ENCODE assay signal across 8 cellular contexts in the genomic region with DNA sequence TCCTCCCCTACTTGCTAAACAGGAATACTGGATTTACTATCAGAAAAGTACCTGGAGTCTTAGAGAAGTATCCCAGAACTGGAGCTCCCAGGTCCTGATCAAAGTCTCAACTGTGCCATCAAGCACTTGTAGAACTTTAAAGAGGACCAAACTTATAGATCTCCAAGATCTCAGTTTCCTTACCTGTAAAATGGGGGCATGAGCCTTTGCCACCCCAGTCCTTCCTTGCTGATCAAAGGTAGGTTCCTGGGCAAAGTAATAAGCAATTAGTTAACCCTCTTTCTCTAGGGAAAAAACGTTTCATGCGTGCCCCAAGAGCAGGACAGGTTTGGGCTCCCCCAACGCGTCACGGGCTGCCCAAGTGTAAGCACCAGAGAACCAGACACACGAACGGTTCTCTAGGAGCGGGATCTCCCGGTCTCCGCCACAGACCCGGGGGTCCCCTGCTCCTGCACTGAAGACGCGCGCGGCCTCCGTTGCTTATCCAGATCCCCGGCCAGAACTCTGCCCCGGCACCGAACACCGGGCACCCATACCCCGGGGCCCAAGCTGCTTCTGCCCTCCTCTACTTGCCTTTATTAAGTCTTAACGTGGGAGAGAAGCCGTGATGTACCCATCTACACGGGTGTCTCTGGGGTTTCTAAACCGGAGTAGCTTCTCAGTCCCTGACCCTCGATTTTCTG. TPM values are rescaled to one million over a fixed set of nuclear protein-coding genes. Genes with fewer than 3 reads are reported as not detected.
DNase-seq lines count a peak whose midpoint lies in the region; ATAC-seq and TF ChIP-seq lines count a peak whose summit lies in the region.

No MANE protein-coding gene starts in this region.

- no peaks in the 10 kb centered on the region for H3K27me3 ChIP-seq in PC-9 (ENCODE audit: insufficient read depth, low read depth)

- ATAC-seq in GM18873 (IDR thresholded peaks at IDR 0.05; ENCODE audit: low FRiP score, unreplicated experiment) = no peak

- H3K9me3 ChIP-seq in PC-9 (ENCODE audit: insufficient read depth, low read depth) = no peaks in the 10 kb centered on the region

- no peaks in the 10 kb centered on the region for H3K4me1 ChIP-seq in PC-9 (replicated peaks; ENCODE audit: insufficient read depth)

- H3K27ac ChIP-seq in PC-9 = no peak overlapping the region

- H2AFZ ChIP-seq in PC-9 = no peak overlapping the region

- POLR2A ChIA-PET in activated CD4-positive, alpha-beta T cell treated with anti-CD3 and anti-CD28 coated beads, Interleukin-2, amount 10 ng/mL, durations not matched to agents 7 days and 5 days (lab: Charles Lee) = no interaction called here
- POLR2A ChIA-PET in PC-9 (lab: Charles Lee; ENCODE audit: unreplicated experiment) = no interaction called here

- no peaks in the 10 kb centered on the region for H3K36me3 Mint-ChIP-seq in activated CD4-positive, alpha-beta T cell treated with anti-CD3 and anti-CD28 coated beads, Interleukin-2, amount 10 ng/mL, durations not matched to agents 7 days and 5 days (ENCODE audit: low read depth)
- peaks cover 17% of the 10 kb centered on the region for H3K36me3 Mint-ChIP-seq in nephron progenitor cell (ENCODE audit: low read depth)

- intact Hi-C loops in PC-9 (cut with micrococcal nuclease; ENCODE audit: unreplicated experiment) = no loop called here

- H4K20me1 ChIP-seq in PC-9 (ENCODE audit: insufficient read depth) = no peaks in the 10 kb centered on the region

- no peak overlapping the region for H3K27ac Mint-ChIP-seq in activated CD4-positive, alpha-beta T cell treated with anti-CD3 and anti-CD28 coated beads, Interleukin-2, amount 10 ng/mL, durations not matched to agents 7 days and 5 days
- peak overlapping the region; percentile 97 for H3K27ac Mint-ChIP-seq in nephron progenitor cell

- H3K27me3 Mint-ChIP-seq in activated CD4-positive, alpha-beta T cell treated with anti-CD3 and anti-CD28 coated beads, Interleukin-2, amount 10 ng/mL, durations not matched to agents 7 days and 5 days = peaks cover 38% of the 10 kb centered on the region
- peaks cover 7% of the 10 kb centered on the region for H3K27me3 Mint-ChIP-seq in nephron progenitor cell (ENCODE audit: low read depth, poor library complexity)

- peak overlapping the region; percentile 28; the same call in 1 of the 2 replicates for H3K4me2 ChIP-seq in PC-9

- TF ChIP-seq CTCF in PC-9 (conservative IDR thresholded peaks at IDR 0.05) = no peak
- TF ChIP-seq CTCF in nephron progenitor cell (IDR thresholded peaks at IDR 0.05) = no peak

- DNase-seq in activated CD4-positive, alpha-beta T cell treated with anti-CD3 and anti-CD28 coated beads, Interleukin-2, amount 10 ng/mL, durations not matched to agents 7 days and 5 days = no peak
- no peak for DNase-seq in activated CD4-positive, alpha-beta T cell treated with anti-CD3 and anti-CD28 coated beads for 1 hour
- DNase-seq in PC-9 = no peak
- DNase-seq in fibroblast of gingiva (ENCODE audit: low read depth) = peak; percentile 14
- DNase-seq in nephron progenitor cell = peak; percentile 52
- no peak for DNase-seq in medulla oblongata (ENCODE audit: extremely low spot score)
- DNase-seq in stimulated activated CD4-positive, alpha-beta T cell treated with anti-CD3 and anti-CD28 coated beads, Interleukin-4, amount 100 ng/mL, for 24 hours = no peak

- peak overlapping the region; percentile 11 for H3K4me3 Mint-ChIP-seq in activated CD4-positive, alpha-beta T cell treated with anti-CD3 and anti-CD28 coated beads, Interleukin-2, amount 10 ng/mL, durations not matched to agents 7 days and 5 days
- peak overlapping the region; percentile 95 for H3K4me3 Mint-ChIP-seq in nephron progenitor cell

- CTCF ChIA-PET in activated CD4-positive, alpha-beta T cell treated with anti-CD3 and anti-CD28 coated beads, Interleukin-2, amount 10 ng/mL, durations not matched to agents 7 days and 5 days (lab: Charles Lee) = no interaction called here
- CTCF ChIA-PET in PC-9 (lab: Charles Lee) = no interaction called here

- H3K36me3 ChIP-seq in PC-9 (ENCODE audit: low read depth) = no peaks in the 10 kb centered on the region

- H3K79me2 ChIP-seq in PC-9 (ENCODE audit: low read depth) = no peaks in the 10 kb centered on the region

- H3F3A ChIP-seq in PC-9 (ENCODE audit: insufficient read depth, low read depth) = no peaks in the 10 kb centered on the region

- no peaks in the 10 kb centered on the region for H3K9me2 ChIP-seq in PC-9 (ENCODE audit: insufficient read depth)

- peaks cover 3% of the 10 kb centered on the region for H3K4me1 Mint-ChIP-seq in activated CD4-positive, alpha-beta T cell treated with anti-CD3 and anti-CD28 coated beads, Interleukin-2, amount 10 ng/mL, durations not matched to agents 7 days and 5 days
- H3K4me1 Mint-ChIP-seq in nephron progenitor cell = peaks cover 22% of the 10 kb centered on the region

- no peaks in the 10 kb centered on the region for H3K9me3 Mint-ChIP-seq in activated CD4-positive, alpha-beta T cell treated with anti-CD3 and anti-CD28 coated beads, Interleukin-2, amount 10 ng/mL, durations not matched to agents 7 days and 5 days
- H3K9me3 Mint-ChIP-seq in nephron progenitor cell = peaks cover 11% of the 10 kb centered on the region

- H3K4me3 ChIP-seq in PC-9 = no peak overlapping the region

- BruUV-seq in PC-9 (replicated peaks; lab: Mats Ljungman, UMichigan) = TSS peak; percentile 36

RNA-seq across cellular contexts. Expression of a gene that starts 0.5 kb away (rescaled TPM):
- not detected for total RNA-seq in activated CD4-positive, alpha-beta T cell treated with anti-CD3 and anti-CD28 coated beads, Interleukin-2, amount 10 ng/mL, durations not matched to agents 7 days and 5 days
- total RNA-seq in PC-9 (2021) = 0.55 and 1.4 TPM in 2 replicates

RNA-seq across cellular contexts. Expression of a gene that starts 0.6 kb away (rescaled TPM):
- total RNA-seq in activated CD4-positive, alpha-beta T cell treated with anti-CD3 and anti-CD28 coated beads, Interleukin-2, amount 10 ng/mL, durations not matched to agents 7 days and 5 days = under 1 TPM in 1 of 2 experiments, not detected in 1; 0.05 TPM
- total RNA-seq in PC-9 (2021) = not detected in 2 replicates

Comparison
In these comparisons a context has a peak if more than half of its experiments do, and no peak if none do; other contexts are left out.
1. DNase-seq: peak in fibroblast of gingiva (single experiment) and nephron progenitor cell (single experiment); none in activated CD4-positive, alpha-beta T cell treated with anti-CD3 and anti-CD28 coated beads, Interleukin-2, amount 10 ng/mL, durations not matched to agents 7 days and 5 days (single experiment), activated CD4-positive, alpha-beta T cell treated with anti-CD3 and anti-CD28 coated beads for 1 hour (single experiment), PC-9 (0 of 2), medulla oblongata (single experiment) and stimulated activated CD4-positive, alpha-beta T cell treated with anti-CD3 and anti-CD28 coated beads, Interleukin-4, amount 100 ng/mL, for 24 hours (single experiment).